In genomic region chr1:158025576-158026230, GRCh38 we compare ENCODE assay signal across 1 cellular context.
TF ChIP-seq lines count a peak whose summit lies in the region.

No MANE protein-coding gene starts in this region.

TF ChIP-seq in IMR-90, 13 proteins besides CTCF, POLR2A, EP300 and RAD21 (continued from another document):
- TF ChIP-seq MAZ (IDR thresholded peaks at IDR 0.05; ENCODE audit: borderline replicate concordance, low read depth, low read length) (no peak), FOS (IDR thresholded peaks at IDR 0.05; ENCODE audit: low read depth, low read length) (no peak), SMC3 (IDR thresholded peaks at IDR 0.05; ENCODE audit: low read depth, low read length) (no peak), CEBPB (IDR thresholded peaks at IDR 0.05; ENCODE audit: low read depth, low read length) (no peak), RFX5 (IDR thresholded peaks at IDR 0.05; ENCODE audit: low read depth, low read length) (no peak), NFE2L2 (IDR thresholded peaks at IDR 0.05; ENCODE audit: low read depth, low read length) (no peak)
